8 cellular contexts compared by ENCODE assay signal in the genomic region with DNA sequence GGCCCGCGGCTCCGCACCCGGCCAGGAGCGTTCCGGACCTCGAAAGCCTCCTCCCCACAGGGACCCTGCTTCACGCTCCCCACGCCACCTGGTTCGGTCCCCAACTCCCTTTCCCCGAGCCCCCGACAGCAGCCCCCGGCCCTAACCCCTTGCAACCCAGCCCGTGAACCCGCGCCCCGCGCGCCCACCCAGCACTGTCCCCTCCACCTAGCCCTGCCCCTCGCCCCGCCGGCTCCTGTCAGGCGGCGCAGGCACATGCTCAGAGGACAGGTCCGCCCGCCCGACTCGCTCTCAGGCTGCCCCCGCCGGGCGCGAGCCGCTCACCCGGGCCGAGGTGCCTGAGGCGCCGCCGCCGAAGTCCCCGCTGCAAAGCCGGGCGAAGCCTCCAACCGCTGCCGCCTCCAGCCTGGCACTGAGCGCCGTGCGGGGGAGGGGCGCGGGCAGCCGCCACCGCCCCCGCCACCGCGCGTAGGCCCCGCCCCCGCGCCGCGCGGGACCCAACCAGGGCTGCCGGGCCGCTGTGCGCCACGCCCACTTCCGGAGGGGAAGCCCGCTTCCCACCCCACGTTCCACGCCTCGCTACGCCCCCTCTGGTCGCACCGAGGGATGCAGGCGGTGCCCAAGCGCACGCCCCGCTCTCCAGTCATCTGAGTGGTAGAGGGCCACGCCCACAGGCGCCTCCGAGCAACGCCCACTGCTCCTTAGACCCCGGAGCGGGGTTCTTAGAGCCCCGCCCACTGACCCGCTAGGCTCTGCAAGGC. TPM values are rescaled to one million over a fixed set of nuclear protein-coding genes. Genes with fewer than 3 reads are reported as not detected.
A peak's percentile ranks its signal among the peaks of the same experiment; 100 is the strongest.
DNase-seq lines count a peak whose midpoint lies in the region; ATAC-seq lines count a peak whose summit lies in the region.

Gene CORO1C, minus strand, starts transcription at position 414 of the 761 bp plus-strand sequence. CDS start 30,200 bp downstream, outside the sequence.

- WGBS in GM23248 (ENCODE audit: low coverage in 1 of 2, low lambda C conversion rate in 2 of 2, missing lambda C conversion rate in 2 of 2), 2 experiments = 0 to 1% methylated on average over 32 to 64 of the region's 85 CpGs

- peak within 1 kb of the TSS; percentile 89 for H3K4me3 ChIP-seq in GM23248

- H3K9ac ChIP-seq in GM23248 = peak within 1 kb of the TSS; percentile 95

- intact Hi-C loops in activated T-helper 2 cell treated with anti-CD3 and anti-CD28 coated beads, Interferon-gamma antibody, Interleukin-2, Interleukin-4, amounts not matched to agents 10 μg/mL and 5 μg/mL and 100 μg/mL, durations not matched to agents 14 hours and 24 hours and 36 hours (cut with micrococcal nuclease) = loop anchor here (1.0 to 5.0 kb wide), 8 partner anchors 40 to 322 kb away; partner anchors contain the start of genes ISCU, SELPLG, SSH1 and USP30

- H3K4me1 Mint-ChIP-seq in activated T-helper 2 cell treated with anti-CD3 and anti-CD28 coated beads, Interferon-gamma antibody, Interleukin-2, Interleukin-4, amounts not matched to agents 10 μg/mL and 5 μg/mL and 100 μg/mL, durations not matched to agents 14 hours and 24 hours and 36 hours (ENCODE audit: low read depth) = peaks cover 42% of the 10 kb centered on the region
- peaks cover 31 to 47% of the 10 kb centered on the region in 2 donors for H3K4me1 Mint-ChIP-seq in natural killer cell treated with Interleukin-12 subunit alpha and Interleukin-12 subunit beta and Interleukin-15 and Interleukin-18, amount 100 ng/mL, for 72 hours (ENCODE audit: low read depth in 2 of 2)

- DNase-seq in EH (ENCODE audit: low read depth) = peak; percentile 96
- peak; percentile 97 for DNase-seq in GM23248
- peak; percentile 92 to 94 for DNase-seq in Kasumi-1 (lab: John Stamatoyannopoulos, UW)
- peak; percentile 98 for DNase-seq in RPMI8226
- DNase-seq in activated T-helper 2 cell treated with anti-CD3 and anti-CD28 coated beads, Interferon-gamma antibody, Interleukin-2, Interleukin-4, amounts not matched to agents 10 μg/mL and 5 μg/mL and 100 μg/mL, durations not matched to agents 14 hours and 24 hours and 36 hours (ENCODE audit: low spot score) = peak; percentile 96
- DNase-seq in fibroblast of peridontal ligament (ENCODE audit: extremely low read depth) = peak; percentile 94
- DNase-seq in natural killer cell treated with Interleukin-12 subunit alpha and Interleukin-12 subunit beta and Interleukin-15 and Interleukin-18, amount 100 ng/mL, for 72 hours (ENCODE audit: low spot score) = peak; percentile 97
- peak; percentile 98 for DNase-seq in stimulated activated naive CD8-positive, alpha-beta T cell treated with anti-CD3 and anti-CD28 coated beads, Interleukin-15, Interleukin-2, amounts not matched to agents 100 U/mL and 50 U/mL, for 24 hours

- peaks cover 49% of the 10 kb centered on the region for H3K79me2 ChIP-seq in GM23248 (ENCODE audit: insufficient read depth)

- no peaks in the 10 kb centered on the region for H4K20me1 ChIP-seq in GM23248 (ENCODE audit: insufficient read depth)

- no peaks in the 10 kb centered on the region for H3K27me3 ChIP-seq in GM23248 (replicated peaks; ENCODE audit: insufficient read depth)

- H3K27ac Mint-ChIP-seq in activated T-helper 2 cell treated with anti-CD3 and anti-CD28 coated beads, Interferon-gamma antibody, Interleukin-2, Interleukin-4, amounts not matched to agents 10 μg/mL and 5 μg/mL and 100 μg/mL, durations not matched to agents 14 hours and 24 hours and 36 hours = peak within 1 kb of the TSS; percentile 87
- H3K27ac Mint-ChIP-seq in natural killer cell treated with Interleukin-12 subunit alpha and Interleukin-12 subunit beta and Interleukin-15 and Interleukin-18, amount 100 ng/mL, for 72 hours = peak within 1 kb of the TSS; percentile 81 to 94

- no peaks in the 10 kb centered on the region for H3K9me3 ChIP-seq in GM23248 (ENCODE audit: low read depth)

- H3K27ac ChIP-seq in GM23248 = peak within 1 kb of the TSS; percentile 93

- H3K9me3 Mint-ChIP-seq in activated T-helper 2 cell treated with anti-CD3 and anti-CD28 coated beads, Interferon-gamma antibody, Interleukin-2, Interleukin-4, amounts not matched to agents 10 μg/mL and 5 μg/mL and 100 μg/mL, durations not matched to agents 14 hours and 24 hours and 36 hours = no peaks in the 10 kb centered on the region
- H3K9me3 Mint-ChIP-seq in natural killer cell treated with Interleukin-12 subunit alpha and Interleukin-12 subunit beta and Interleukin-15 and Interleukin-18, amount 100 ng/mL, for 72 hours = no peaks in the 10 kb centered on the region

- H3K36me3 ChIP-seq in GM23248 (ENCODE audit: low read depth) = peaks cover 10% of the 10 kb centered on the region; the same call in 1 of the 2 replicates

- in situ Hi-C loops in GM23248 (cut with MboI) = no loop called here

- H3K9me2 ChIP-seq in GM23248 (ENCODE audit: insufficient read depth) = no peaks in the 10 kb centered on the region

- peak within 1 kb of the TSS; percentile 100 for H3K4me2 ChIP-seq in GM23248 (ENCODE audit: unreplicated experiment)

- H2AFZ ChIP-seq in GM23248 = peak within 1 kb of the TSS; percentile 82

- peak within 1 kb of the TSS; percentile 87 for H3K4me3 Mint-ChIP-seq in activated T-helper 2 cell treated with anti-CD3 and anti-CD28 coated beads, Interferon-gamma antibody, Interleukin-2, Interleukin-4, amounts not matched to agents 10 μg/mL and 5 μg/mL and 100 μg/mL, durations not matched to agents 14 hours and 24 hours and 36 hours (ENCODE audit: low read depth)
- H3K4me3 Mint-ChIP-seq in natural killer cell treated with Interleukin-12 subunit alpha and Interleukin-12 subunit beta and Interleukin-15 and Interleukin-18, amount 100 ng/mL, for 72 hours = peak within 1 kb of the TSS; percentile 82

- H3K4me1 ChIP-seq in GM23248 (ENCODE audit: insufficient read depth) = peaks cover 30% of the 10 kb centered on the region

- ATAC-seq in natural killer cell treated with Interleukin-12 subunit alpha and Interleukin-12 subunit beta and Interleukin-15 and Interleukin-18, amount 100 ng/mL, for 72 hours = peak; percentile 89 to 91
- peak; percentile 75 for ATAC-seq in stimulated activated naive CD8-positive, alpha-beta T cell treated with anti-CD3 and anti-CD28 coated beads, Interleukin-15, Interleukin-2, amounts not matched to agents 100 U/mL and 50 U/mL, for 24 hours

- H3K27me3 Mint-ChIP-seq in activated T-helper 2 cell treated with anti-CD3 and anti-CD28 coated beads, Interferon-gamma antibody, Interleukin-2, Interleukin-4, amounts not matched to agents 10 μg/mL and 5 μg/mL and 100 μg/mL, durations not matched to agents 14 hours and 24 hours and 36 hours (ENCODE audit: low read depth) = peaks cover 4% of the 10 kb centered on the region
- H3K27me3 Mint-ChIP-seq in natural killer cell treated with Interleukin-12 subunit alpha and Interleukin-12 subunit beta and Interleukin-15 and Interleukin-18, amount 100 ng/mL, for 72 hours = peaks cover 0 to 2% of the 10 kb centered on the region in 2 donors

- H3K36me3 Mint-ChIP-seq in activated T-helper 2 cell treated with anti-CD3 and anti-CD28 coated beads, Interferon-gamma antibody, Interleukin-2, Interleukin-4, amounts not matched to agents 10 μg/mL and 5 μg/mL and 100 μg/mL, durations not matched to agents 14 hours and 24 hours and 36 hours (ENCODE audit: low read depth) = peaks cover 5% of the 10 kb centered on the region
- H3K36me3 Mint-ChIP-seq in natural killer cell treated with Interleukin-12 subunit alpha and Interleukin-12 subunit beta and Interleukin-15 and Interleukin-18, amount 100 ng/mL, for 72 hours = no peaks in the 10 kb centered on the region

- peaks cover 56% of the 10 kb centered on the region for H3F3A ChIP-seq in GM23248 (ENCODE audit: insufficient read depth)

RNA-seq across cellular contexts. Expression of gene CORO1C, which starts in this region (rescaled TPM):
- total RNA-seq in GM23248 (2014; rRNA removed; shearing (Covaris generic)) = 170 and 172 TPM in 2 replicates
- polyA plus RNA-seq in GM23248 (2016; fragmentation: Nextera tagmentation; extraction: Ambion mirVana) = 401 and 403 TPM in 2 replicates
- 81.5 and 88.8 TPM in 2 replicates for total RNA-seq in activated T-helper 2 cell treated with anti-CD3 and anti-CD28 coated beads, Interferon-gamma antibody, Interleukin-2, Interleukin-4, amounts not matched to agents 10 μg/mL and 5 μg/mL and 100 μg/mL, durations not matched to agents 14 hours and 24 hours and 36 hours
- 10 to 100 TPM; 68.9 to 69.5 TPM for total RNA-seq in natural killer cell treated with Interleukin-12 subunit alpha and Interleukin-12 subunit beta and Interleukin-15 and Interleukin-18, amount 100 ng/mL, for 72 hours

Comparison
In these comparisons a context has a peak if more than half of its experiments do, and no peak if none do; other contexts are left out.
1. Peak in every context shown above with its lines: DNase-seq, ATAC-seq, H3K4me3 ChIP-seq and H3K27ac ChIP-seq.